9 cellular contexts compared by ENCODE assay signal in genomic region chr12:9867531-9867930, GRCh38. TPM values are rescaled to one million over a fixed set of nuclear protein-coding genes. Genes with fewer than 3 reads are reported as not detected.
DNase-seq lines count a peak whose midpoint lies in the region; ATAC-seq and TF ChIP-seq lines count a peak whose summit lies in the region.
"Had no signal": no experiment of that assay in that cellular context is flagged by ENCODE, and none has a peak within 500 bp of the region (broad histone marks: within the 10 kb centered on the region; RNA-seq: fewer than 3 reads in every experiment).

No MANE protein-coding gene starts in this region.

- H3K27me3 Mint-ChIP-seq in activated CD4-positive, alpha-beta T cell treated with anti-CD3 and anti-CD28 coated beads for 36 hours = no peaks in the 10 kb centered on the region
- H3K27me3 Mint-ChIP-seq in stimulated activated memory B cell treated with anti-CD40 and anti-IgM and Interleukin-4, amounts not matched to agents 10 μg/mL and 1 μg/mL and 100 μg/mL, for 72 hours = peaks cover 31% of the 10 kb centered on the region

- H3K36me3 Mint-ChIP-seq in activated CD4-positive, alpha-beta T cell treated with anti-CD3 and anti-CD28 coated beads for 36 hours (ENCODE audit: low read depth) = peaks cover 24% of the 10 kb centered on the region
- peaks cover 18% of the 10 kb centered on the region for H3K36me3 Mint-ChIP-seq in stimulated activated memory B cell treated with anti-CD40 and anti-IgM and Interleukin-4, amounts not matched to agents 10 μg/mL and 1 μg/mL and 100 μg/mL, for 72 hours

- CTCF ChIA-PET in activated CD4-positive, alpha-beta T cell treated with anti-CD3 and anti-CD28 coated beads for 36 hours (lab: Charles Lee) = interaction anchor here (0.7 to 3.9 kb wide), 14 partner anchors 9 to 125 kb away, joined by 3 to 25 read pairs (median 4); no protein-coding TSS in a partner anchor

- no peak for TF ChIP-seq CTCF in fibroblast of the aortic adventitia (IDR thresholded peaks at IDR 0.05; ENCODE audit: insufficient read depth, low read length)

- POLR2A ChIA-PET in activated CD4-positive, alpha-beta T cell treated with anti-CD3 and anti-CD28 coated beads for 36 hours (lab: Charles Lee) = interaction anchor here (0.7 to 3.6 kb wide), 4 partner anchors 107 to 220 kb away, joined by 3 to 12 read pairs (median 6); partner anchors contain the start of gene CD69

- no peak for DNase-seq in activated CD4-positive, alpha-beta T cell treated with anti-CD3 and anti-CD28 coated beads for 36 hours
- no peak for DNase-seq in activated CD4-positive, alpha-beta T cell treated with anti-CD3 and anti-CD28 coated beads for 1 hour
- DNase-seq in SK-N-MC (ENCODE audit: low read depth, low spot score) = no peak
- DNase-seq in fibroblast of the aortic adventitia (ENCODE audit: low read depth) = peak; percentile 5
- DNase-seq in midbrain (lab: John Stamatoyannopoulos, UW) = no peak
- DNase-seq in 8988T = no peak
- DNase-seq: NCI-H526 had no signal

- peak overlapping the region; percentile 77 for H3K4me3 Mint-ChIP-seq in activated CD4-positive, alpha-beta T cell treated with anti-CD3 and anti-CD28 coated beads for 36 hours
- peak overlapping the region; percentile 71 for H3K4me3 Mint-ChIP-seq in stimulated activated memory B cell treated with anti-CD40 and anti-IgM and Interleukin-4, amounts not matched to agents 10 μg/mL and 1 μg/mL and 100 μg/mL, for 72 hours

- peak overlapping the region; percentile 72 for H3K27ac ChIP-seq in SK-N-MC

- ATAC-seq in activated CD4-positive, alpha-beta T cell treated with anti-CD3 and anti-CD28 coated beads for 36 hours = no peak
- no peak for ATAC-seq in stimulated activated memory B cell treated with anti-CD40 and anti-IgM and Interleukin-4, amounts not matched to agents 10 μg/mL and 1 μg/mL and 100 μg/mL, for 72 hours
- no peak for ATAC-seq in GM18498 (IDR thresholded peaks at IDR 0.05; ENCODE audit: unreplicated experiment)

- H3K9me3 ChIP-seq in SK-N-MC (ENCODE audit: low read depth, low read length) = peaks cover 4% of the 10 kb centered on the region; the same call in 1 of the 2 replicates

- peaks cover 3% of the 10 kb centered on the region for H3K9me3 Mint-ChIP-seq in activated CD4-positive, alpha-beta T cell treated with anti-CD3 and anti-CD28 coated beads for 36 hours (ENCODE audit: low read depth)
- peaks cover 12% of the 10 kb centered on the region for H3K9me3 Mint-ChIP-seq in stimulated activated memory B cell treated with anti-CD40 and anti-IgM and Interleukin-4, amounts not matched to agents 10 μg/mL and 1 μg/mL and 100 μg/mL, for 72 hours

- peaks cover 43% of the 10 kb centered on the region for H3K4me1 Mint-ChIP-seq in activated CD4-positive, alpha-beta T cell treated with anti-CD3 and anti-CD28 coated beads for 36 hours
- peaks cover 28% of the 10 kb centered on the region for H3K4me1 Mint-ChIP-seq in stimulated activated memory B cell treated with anti-CD40 and anti-IgM and Interleukin-4, amounts not matched to agents 10 μg/mL and 1 μg/mL and 100 μg/mL, for 72 hours

- H3K4me3 ChIP-seq in SK-N-MC (peak overlapping the region; percentile 84), fibroblast of the aortic adventitia (ENCODE audit: low read depth, low read length) (no peak overlapping the region)

- intact Hi-C loops in activated CD4-positive, alpha-beta T cell treated with anti-CD3 and anti-CD28 coated beads for 36 hours (cut with DNase I, micrococcal nuclease) = loop anchor here (5.0 to 10.0 kb wide), 10 partner anchors 55 to 855 kb away; partner anchors contain the start of genes CLEC2D (in 1 of the 2), GABARAPL1 (in 1 of the 2), MAGOHB (in 1 of the 2) and YBX3 (in 1 of the 2)

- peak overlapping the region; percentile 89 for H3K27ac Mint-ChIP-seq in activated CD4-positive, alpha-beta T cell treated with anti-CD3 and anti-CD28 coated beads for 36 hours
- peak overlapping the region; percentile 78 for H3K27ac Mint-ChIP-seq in stimulated activated memory B cell treated with anti-CD40 and anti-IgM and Interleukin-4, amounts not matched to agents 10 μg/mL and 1 μg/mL and 100 μg/mL, for 72 hours

- peak overlapping the region; percentile 79 for H3K9ac ChIP-seq in SK-N-MC (ENCODE audit: insufficient read length)

- H3K36me3 ChIP-seq in SK-N-MC (ENCODE audit: insufficient read depth, low read length) = no peaks in the 10 kb centered on the region

RNA-seq across cellular contexts. Expression of gene CLEC2B, which starts 1.6 kb away (rescaled TPM):
- 10 to 100 TPM; 21.8 to 25.8 TPM for total RNA-seq in activated CD4-positive, alpha-beta T cell treated with anti-CD3 and anti-CD28 coated beads for 36 hours
- total RNA-seq in fibroblast of the aortic adventitia (ENCODE audit: low replicate concordance) = 16.5 and 58.1 TPM in 2 replicates

RNA-seq across cellular contexts. Expression of gene KLRF2, which starts 13.8 kb away (rescaled TPM):
- total RNA-seq in activated CD4-positive, alpha-beta T cell treated with anti-CD3 and anti-CD28 coated beads for 36 hours = not detected
- total RNA-seq in fibroblast of the aortic adventitia (ENCODE audit: low replicate concordance) = not detected in 2 replicates

RNA-seq across cellular contexts. Expression of gene KLRF1, which starts 40.2 kb away (rescaled TPM):
- total RNA-seq in activated CD4-positive, alpha-beta T cell treated with anti-CD3 and anti-CD28 coated beads for 36 hours = not detected
- not detected in 2 replicates for total RNA-seq in fibroblast of the aortic adventitia (ENCODE audit: low replicate concordance)
